28 cellular contexts compared by ENCODE assay signal in the genomic region with DNA sequence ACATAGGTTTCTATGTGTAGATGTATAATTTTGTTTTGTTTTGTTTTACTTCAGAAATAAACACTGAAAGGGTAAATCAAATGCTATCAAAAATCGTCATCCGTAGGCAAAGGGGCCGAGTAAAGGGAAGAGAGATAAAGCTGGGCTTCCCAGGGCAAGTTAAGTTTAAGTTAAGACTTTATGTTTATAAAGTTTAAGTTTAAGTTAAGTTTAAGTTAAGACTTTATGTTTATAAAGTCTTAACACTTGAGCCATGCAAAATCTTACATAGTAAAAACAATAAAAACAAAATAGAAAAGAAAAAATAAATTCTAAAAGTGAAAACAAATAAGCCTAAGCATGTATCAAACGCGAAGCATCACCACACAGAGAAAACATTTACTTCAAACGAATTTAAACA.
"Had no signal": no experiment of that assay in that cellular context is flagged by ENCODE, and none has a peak within 500 bp of the region (broad histone marks: within the 10 kb centered on the region; RNA-seq: fewer than 3 reads in every experiment).

No MANE protein-coding gene starts in this region.

- H3K27ac ChIP-seq: colonic mucosa, coronary artery, dorsolateral prefrontal cortex, epithelial cell of prostate, esophagus muscularis mucosa, esophagus squamous epithelium, foreskin keratinocyte, gastrocnemius medialis, gastroesophageal sphincter, heart left ventricle, heart right ventricle had no signal

- H3K4me3 ChIP-seq: colonic mucosa, coronary artery, dorsolateral prefrontal cortex, esophagus muscularis mucosa, esophagus squamous epithelium, gastrocnemius medialis, gastroesophageal sphincter, heart left ventricle, heart right ventricle had no signal

- H3K27me3 ChIP-seq: colonic mucosa, dorsolateral prefrontal cortex, foreskin keratinocyte, gastrocnemius medialis, gastroesophageal sphincter had no signal

- H3K36me3 ChIP-seq: colonic mucosa, esophagus muscularis mucosa, esophagus squamous epithelium, gastrocnemius medialis, gastroesophageal sphincter, heart left ventricle, heart right ventricle had no signal

- DNase-seq: colonic mucosa; cortex of kidney; dermis blood vessel endothelial cell; dorsolateral prefrontal cortex; effector CD4-positive, alpha-beta T cell; effector CD8-positive, alpha-beta T cell; effector memory CD4-positive, alpha-beta T cell; effector memory CD8-positive, alpha-beta T cell; endodermal cell; erythroblast; esophagus squamous epithelium; foreskin fibroblast; foreskin keratinocyte; foreskin melanocyte; gastrocnemius medialis; glutamatergic neuron; head of caudate nucleus; heart left ventricle; heart right ventricle had no signal

- ATAC-seq: effector memory CD8-positive, alpha-beta T cell; esophagus mucosa; foreskin keratinocyte; gastrocnemius medialis; gastroesophageal sphincter; heart left ventricle; heart right ventricle had no signal

- H3K4me1 ChIP-seq: colonic mucosa, esophagus muscularis mucosa, esophagus squamous epithelium, foreskin keratinocyte, gastrocnemius medialis, gastroesophageal sphincter, heart left ventricle, heart right ventricle had no signal

- FAIRE-seq: colon, endometrium, endothelial cell of umbilical vein, frontal cortex had no signal

- H3K9me3 ChIP-seq: colonic mucosa, esophagus muscularis mucosa, esophagus squamous epithelium, gastrocnemius medialis, gastroesophageal sphincter, heart left ventricle, heart right ventricle had no signal
